1 cellular context compared by ENCODE assay signal in the genomic region with DNA sequence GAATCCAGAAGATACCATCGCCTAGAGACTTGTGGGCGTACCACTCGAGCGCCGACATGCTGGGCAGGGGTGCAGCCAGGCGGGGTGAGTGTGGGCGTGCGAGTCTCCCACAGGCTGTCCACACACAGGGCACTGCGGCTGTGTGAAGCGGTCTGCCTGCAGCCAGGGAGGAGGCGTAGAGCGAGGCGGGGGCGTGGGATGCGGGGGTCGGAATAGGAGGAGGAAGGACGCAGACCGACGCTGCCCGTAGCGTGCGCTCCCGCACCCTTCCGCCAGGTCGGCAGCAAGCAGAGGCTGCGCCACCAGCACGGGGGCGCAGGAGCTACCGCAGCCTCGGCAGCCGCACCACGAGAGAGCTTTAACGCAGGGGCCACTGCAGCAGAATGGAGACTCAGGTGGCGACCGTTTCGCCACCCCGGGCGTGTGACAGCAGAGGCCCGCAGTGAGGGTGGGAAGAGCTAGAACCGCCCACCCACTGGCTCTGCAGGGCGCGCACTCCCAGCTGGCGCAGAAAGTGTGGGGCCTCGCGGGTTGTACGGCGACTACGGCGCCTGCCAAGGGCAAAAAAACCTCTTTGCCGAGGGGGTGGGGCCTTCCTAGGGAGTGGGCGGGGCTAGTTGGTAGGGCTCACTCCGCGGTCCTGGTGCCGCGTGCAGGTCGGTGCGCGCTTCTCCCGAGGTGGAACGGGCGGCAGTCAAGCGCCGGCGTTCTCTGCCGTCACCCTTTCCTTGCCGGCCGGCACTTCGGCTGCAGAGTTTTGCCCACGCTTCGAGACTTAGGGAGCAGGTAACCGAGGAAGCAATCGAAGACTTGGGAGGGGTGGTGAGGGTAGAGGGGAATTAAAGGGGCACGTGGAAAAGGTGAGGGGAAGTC.
TF ChIP-seq lines count a peak whose summit lies in the region.

A gene (minus strand): TSS at position 537 of the 873 bp plus-strand sequence. CDS start 479 bp downstream, at position 58.
A gene with protein sequence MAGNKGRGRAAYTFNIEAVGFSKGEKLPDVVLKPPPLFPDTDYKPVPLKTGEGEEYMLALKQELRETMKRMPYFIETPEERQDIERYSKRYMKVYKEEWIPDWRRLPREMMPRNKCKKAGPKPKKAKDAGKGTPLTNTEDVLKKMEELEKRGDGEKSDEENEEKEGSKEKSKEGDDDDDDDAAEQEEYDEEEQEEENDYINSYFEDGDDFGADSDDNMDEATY (plus strand): TSS at position 630 of the 873 bp plus-strand sequence. CDS start 10,704 bp downstream, outside the sequence.

TF ChIP-seq in HepG2, 621 proteins besides CTCF, POLR2A, EP300 and RAD21 (continued from another document and continues in another):
- TF ChIP-seq KLF9 (CRISPR knock-in tag; IDR thresholded peaks at IDR 0.05; ENCODE audit: low read depth) (peak; percentile 83; the same call in 1 of the 2 replicates), FOXC1 (CRISPR knock-in tag; IDR thresholded peaks at IDR 0.05; ENCODE audit: borderline replicate concordance) (peak; percentile 92), ZFX (CRISPR knock-in tag; IDR thresholded peaks at IDR 0.05; ENCODE audit: low read depth) (peak; percentile 80), RFXAP (CRISPR knock-in tag; IDR thresholded peaks at IDR 0.05; ENCODE audit: borderline replicate concordance) (0 out of 2 replicates have a peak, but pooled peaks have one; percentile 10), HOXA5 (CRISPR knock-in tag; IDR thresholded peaks at IDR 0.05) (peak; percentile 71; the same call in 1 of the 2 replicates), NRL (CRISPR knock-in tag; IDR thresholded peaks at IDR 0.05; ENCODE audit: borderline replicate concordance) (no peak; the same call in 1 of the 2 replicates), ZNF570 (CRISPR knock-in tag; IDR thresholded peaks at IDR 0.05; ENCODE audit: borderline replicate concordance) (no peak), MED8 (CRISPR knock-in tag; IDR thresholded peaks at IDR 0.05; ENCODE audit: insufficient replicate concordance) (peak; percentile 98), SKI (IDR thresholded peaks at IDR 0.05; ENCODE audit: partially characterized antibody) (no peak), MED13 (CRISPR knock-in tag; IDR thresholded peaks at IDR 0.05) (peak; percentile 37; the same call in 1 of the 2 replicates), PITX1 (CRISPR knock-in tag; IDR thresholded peaks at IDR 0.05) (peak; percentile 65), RBM39 (IDR thresholded peaks at IDR 0.05; ENCODE audit: low read depth, low read length, poor library complexity, severe bottlenecking) (peak; percentile 59), PTBP1 (IDR thresholded peaks at IDR 0.05; ENCODE audit: low read depth, low read length, poor library complexity, severe bottlenecking) (peak; percentile 95), NCOA1 (CRISPR knock-in tag; IDR thresholded peaks at IDR 0.05) (peak; percentile 80), ZSCAN20 (CRISPR knock-in tag; IDR thresholded peaks at IDR 0.05; ENCODE audit: borderline replicate concordance) (peak; percentile 81; the same call in 1 of the 2 replicates), GATA4 (IDR thresholded peaks at IDR 0.05; ENCODE audit: borderline replicate concordance, low read depth) (peak; percentile 41), GATAD1 (CRISPR knock-in tag; IDR thresholded peaks at IDR 0.05) (peak; percentile 88), SP2 (CRISPR knock-in tag; IDR thresholded peaks at IDR 0.05) (peak; percentile 61), ZNF225 (CRISPR knock-in tag; IDR thresholded peaks at IDR 0.05) (no peak), PRMT3 (CRISPR knock-in tag; IDR thresholded peaks at IDR 0.05; ENCODE audit: borderline replicate concordance, low read depth) (peak; percentile 51; the same call in 1 of the 2 replicates), ZFP37 (CRISPR knock-in tag; IDR thresholded peaks at IDR 0.05; ENCODE audit: borderline replicate concordance) (no peak; the same call in 1 of the 2 replicates), RFXANK (CRISPR knock-in tag; IDR thresholded peaks at IDR 0.05) (no peak), ZNF777 (CRISPR knock-in tag; IDR thresholded peaks at IDR 0.05) (peak; percentile 9; the same call in 1 of the 2 replicates), EED (CRISPR knock-in tag; IDR thresholded peaks at IDR 0.05) (peak; percentile 26; the same call in 1 of the 2 replicates), FOSL2 (CRISPR knock-in tag; IDR thresholded peaks at IDR 0.05) (peak; percentile 50; the same call in 1 of the 2 replicates)
- TF ChIP-seq, protein P1, sequence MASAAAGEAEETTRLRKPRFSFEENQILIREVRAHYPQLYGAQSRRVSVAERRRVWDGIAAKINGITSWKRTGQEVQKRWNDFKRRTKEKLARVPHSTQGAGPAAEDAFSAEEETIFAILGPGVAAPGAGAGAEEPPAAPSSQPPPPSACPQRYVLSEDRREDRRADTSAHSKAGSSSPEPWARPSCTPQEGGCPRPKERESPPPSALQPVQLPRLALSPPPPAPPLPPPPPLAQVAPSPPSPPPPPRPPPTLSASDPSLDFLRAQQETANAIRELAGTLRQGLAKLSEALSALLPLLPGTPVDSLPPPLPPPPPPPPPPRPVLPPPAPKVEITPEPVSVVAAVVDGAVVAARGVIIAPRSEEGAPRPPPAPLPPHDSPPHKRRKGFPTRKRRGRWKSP (CRISPR knock-in tag; IDR thresholded peaks at IDR 0.05), result peak; percentile 97
- TF ChIP-seq, protein P2, sequence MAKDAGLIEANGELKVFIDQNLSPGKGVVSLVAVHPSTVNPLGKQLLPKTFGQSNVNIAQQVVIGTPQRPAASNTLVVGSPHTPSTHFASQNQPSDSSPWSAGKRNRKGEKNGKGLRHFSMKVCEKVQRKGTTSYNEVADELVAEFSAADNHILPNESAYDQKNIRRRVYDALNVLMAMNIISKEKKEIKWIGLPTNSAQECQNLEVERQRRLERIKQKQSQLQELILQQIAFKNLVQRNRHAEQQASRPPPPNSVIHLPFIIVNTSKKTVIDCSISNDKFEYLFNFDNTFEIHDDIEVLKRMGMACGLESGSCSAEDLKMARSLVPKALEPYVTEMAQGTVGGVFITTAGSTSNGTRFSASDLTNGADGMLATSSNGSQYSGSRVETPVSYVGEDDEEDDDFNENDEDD (CRISPR knock-in tag; IDR thresholded peaks at IDR 0.05; ENCODE audit: borderline replicate concordance), result peak; percentile 91
- TF ChIP-seq, protein P3, sequence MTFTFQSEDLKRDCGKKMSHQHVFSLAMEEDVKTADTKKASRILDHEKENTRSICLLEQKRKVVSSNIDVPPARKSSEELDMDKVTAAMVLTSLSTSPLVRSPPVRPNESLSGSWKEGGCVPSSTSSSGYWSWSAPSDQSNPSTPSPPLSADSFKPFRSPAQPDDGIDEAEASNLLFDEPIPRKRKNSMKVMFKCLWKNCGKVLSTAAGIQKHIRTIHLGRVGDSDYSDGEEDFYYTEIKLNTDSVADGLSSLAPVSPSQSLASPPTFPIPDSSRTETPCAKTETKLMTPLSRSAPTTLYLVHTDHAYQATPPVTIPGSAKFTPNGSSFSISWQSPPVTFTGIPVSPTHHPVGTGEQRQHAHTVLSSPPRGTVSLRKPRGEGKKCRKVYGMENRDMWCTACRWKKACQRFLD (CRISPR knock-in tag; IDR thresholded peaks at IDR 0.05; ENCODE audit: borderline replicate concordance), result no peak; the same call in 1 of the 2 replicates
- TF ChIP-seq, protein P4, sequence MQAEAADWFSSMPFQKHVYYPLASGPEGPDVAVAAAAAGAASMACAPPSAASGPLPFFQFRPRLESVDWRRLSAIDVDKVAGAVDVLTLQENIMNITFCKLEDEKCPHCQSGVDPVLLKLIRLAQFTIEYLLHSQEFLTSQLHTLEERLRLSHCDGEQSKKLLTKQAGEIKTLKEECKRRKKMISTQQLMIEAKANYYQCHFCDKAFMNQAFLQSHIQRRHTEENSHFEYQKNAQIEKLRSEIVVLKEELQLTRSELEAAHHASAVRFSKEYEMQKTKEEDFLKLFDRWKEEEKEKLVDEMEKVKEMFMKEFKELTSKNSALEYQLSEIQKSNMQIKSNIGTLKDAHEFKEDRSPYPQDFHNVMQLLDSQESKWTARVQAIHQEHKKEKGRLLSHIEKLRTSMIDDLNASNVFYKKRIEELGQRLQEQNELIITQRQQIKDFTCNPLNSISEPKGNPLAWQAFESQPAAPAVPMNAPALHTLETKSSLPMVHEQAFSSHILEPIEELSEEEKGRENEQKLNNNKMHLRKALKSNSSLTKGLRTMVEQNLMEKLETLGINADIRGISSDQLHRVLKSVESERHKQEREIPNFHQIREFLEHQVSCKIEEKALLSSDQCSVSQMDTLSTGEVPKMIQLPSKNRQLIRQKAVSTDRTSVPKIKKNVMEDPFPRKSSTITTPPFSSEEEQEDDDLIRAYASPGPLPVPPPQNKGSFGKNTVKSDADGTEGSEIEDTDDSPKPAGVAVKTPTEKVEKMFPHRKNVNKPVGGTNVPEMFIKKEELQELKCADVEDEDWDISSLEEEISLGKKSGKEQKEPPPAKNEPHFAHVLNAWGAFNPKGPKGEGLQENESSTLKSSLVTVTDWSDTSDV (CRISPR knock-in tag; IDR thresholded peaks at IDR 0.05), result peak; percentile 20; the same call in 1 of the 2 replicates
- TF ChIP-seq, protein P5, sequence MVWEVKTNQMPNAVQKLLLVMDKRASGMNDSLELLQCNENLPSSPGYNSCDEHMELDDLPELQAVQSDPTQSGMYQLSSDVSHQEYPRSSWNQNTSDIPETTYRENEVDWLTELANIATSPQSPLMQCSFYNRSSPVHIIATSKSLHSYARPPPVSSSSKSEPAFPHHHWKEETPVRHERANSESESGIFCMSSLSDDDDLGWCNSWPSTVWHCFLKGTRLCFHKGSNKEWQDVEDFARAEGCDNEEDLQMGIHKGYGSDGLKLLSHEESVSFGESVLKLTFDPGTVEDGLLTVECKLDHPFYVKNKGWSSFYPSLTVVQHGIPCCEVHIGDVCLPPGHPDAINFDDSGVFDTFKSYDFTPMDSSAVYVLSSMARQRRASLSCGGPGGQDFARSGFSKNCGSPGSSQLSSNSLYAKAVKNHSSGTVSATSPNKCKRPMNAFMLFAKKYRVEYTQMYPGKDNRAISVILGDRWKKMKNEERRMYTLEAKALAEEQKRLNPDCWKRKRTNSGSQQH (CRISPR knock-in tag; IDR thresholded peaks at IDR 0.05; ENCODE audit: low read depth), result peak; percentile 54
- TF ChIP-seq, protein P6, sequence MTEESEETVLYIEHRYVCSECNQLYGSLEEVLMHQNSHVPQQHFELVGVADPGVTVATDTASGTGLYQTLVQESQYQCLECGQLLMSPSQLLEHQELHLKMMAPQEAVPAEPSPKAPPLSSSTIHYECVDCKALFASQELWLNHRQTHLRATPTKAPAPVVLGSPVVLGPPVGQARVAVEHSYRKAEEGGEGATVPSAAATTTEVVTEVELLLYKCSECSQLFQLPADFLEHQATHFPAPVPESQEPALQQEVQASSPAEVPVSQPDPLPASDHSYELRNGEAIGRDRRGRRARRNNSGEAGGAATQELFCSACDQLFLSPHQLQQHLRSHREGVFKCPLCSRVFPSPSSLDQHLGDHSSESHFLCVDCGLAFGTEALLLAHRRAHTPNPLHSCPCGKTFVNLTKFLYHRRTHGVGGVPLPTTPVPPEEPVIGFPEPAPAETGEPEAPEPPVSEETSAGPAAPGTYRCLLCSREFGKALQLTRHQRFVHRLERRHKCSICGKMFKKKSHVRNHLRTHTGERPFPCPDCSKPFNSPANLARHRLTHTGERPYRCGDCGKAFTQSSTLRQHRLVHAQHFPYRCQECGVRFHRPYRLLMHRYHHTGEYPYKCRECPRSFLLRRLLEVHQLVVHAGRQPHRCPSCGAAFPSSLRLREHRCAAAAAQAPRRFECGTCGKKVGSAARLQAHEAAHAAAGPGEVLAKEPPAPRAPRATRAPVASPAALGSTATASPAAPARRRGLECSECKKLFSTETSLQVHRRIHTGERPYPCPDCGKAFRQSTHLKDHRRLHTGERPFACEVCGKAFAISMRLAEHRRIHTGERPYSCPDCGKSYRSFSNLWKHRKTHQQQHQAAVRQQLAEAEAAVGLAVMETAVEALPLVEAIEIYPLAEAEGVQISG (CRISPR knock-in tag; IDR thresholded peaks at IDR 0.05), result peak; percentile 73; the same call in 1 of the 2 replicates
- TF ChIP-seq, protein P7, sequence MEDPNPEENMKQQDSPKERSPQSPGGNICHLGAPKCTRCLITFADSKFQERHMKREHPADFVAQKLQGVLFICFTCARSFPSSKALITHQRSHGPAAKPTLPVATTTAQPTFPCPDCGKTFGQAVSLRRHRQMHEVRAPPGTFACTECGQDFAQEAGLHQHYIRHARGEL (CRISPR knock-in tag; IDR thresholded peaks at IDR 0.05), result peak; percentile 95
- TF ChIP-seq, protein P8, sequence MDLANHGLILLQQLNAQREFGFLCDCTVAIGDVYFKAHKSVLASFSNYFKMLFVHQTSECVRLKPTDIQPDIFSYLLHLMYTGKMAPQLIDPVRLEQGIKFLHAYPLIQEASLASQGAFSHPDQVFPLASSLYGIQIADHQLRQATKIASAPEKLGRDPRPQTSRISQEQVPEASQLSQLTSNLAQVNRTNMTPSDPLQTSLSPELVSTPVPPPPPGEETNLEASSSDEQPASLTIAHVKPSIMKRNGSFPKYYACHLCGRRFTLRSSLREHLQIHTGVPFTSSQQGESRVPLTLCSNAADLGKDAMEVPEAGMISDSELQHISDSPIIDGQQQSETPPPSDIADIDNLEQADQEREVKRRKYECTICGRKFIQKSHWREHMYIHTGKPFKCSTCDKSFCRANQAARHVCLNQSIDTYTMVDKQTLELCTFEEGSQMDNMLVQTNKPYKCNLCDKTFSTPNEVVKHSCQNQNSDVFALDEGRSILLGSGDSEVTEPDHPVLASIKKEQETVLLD (CRISPR knock-in tag; IDR thresholded peaks at IDR 0.05; ENCODE audit: low read depth), result peak; percentile 51; the same call in 1 of the 2 replicates
- TF ChIP-seq, protein P9, sequence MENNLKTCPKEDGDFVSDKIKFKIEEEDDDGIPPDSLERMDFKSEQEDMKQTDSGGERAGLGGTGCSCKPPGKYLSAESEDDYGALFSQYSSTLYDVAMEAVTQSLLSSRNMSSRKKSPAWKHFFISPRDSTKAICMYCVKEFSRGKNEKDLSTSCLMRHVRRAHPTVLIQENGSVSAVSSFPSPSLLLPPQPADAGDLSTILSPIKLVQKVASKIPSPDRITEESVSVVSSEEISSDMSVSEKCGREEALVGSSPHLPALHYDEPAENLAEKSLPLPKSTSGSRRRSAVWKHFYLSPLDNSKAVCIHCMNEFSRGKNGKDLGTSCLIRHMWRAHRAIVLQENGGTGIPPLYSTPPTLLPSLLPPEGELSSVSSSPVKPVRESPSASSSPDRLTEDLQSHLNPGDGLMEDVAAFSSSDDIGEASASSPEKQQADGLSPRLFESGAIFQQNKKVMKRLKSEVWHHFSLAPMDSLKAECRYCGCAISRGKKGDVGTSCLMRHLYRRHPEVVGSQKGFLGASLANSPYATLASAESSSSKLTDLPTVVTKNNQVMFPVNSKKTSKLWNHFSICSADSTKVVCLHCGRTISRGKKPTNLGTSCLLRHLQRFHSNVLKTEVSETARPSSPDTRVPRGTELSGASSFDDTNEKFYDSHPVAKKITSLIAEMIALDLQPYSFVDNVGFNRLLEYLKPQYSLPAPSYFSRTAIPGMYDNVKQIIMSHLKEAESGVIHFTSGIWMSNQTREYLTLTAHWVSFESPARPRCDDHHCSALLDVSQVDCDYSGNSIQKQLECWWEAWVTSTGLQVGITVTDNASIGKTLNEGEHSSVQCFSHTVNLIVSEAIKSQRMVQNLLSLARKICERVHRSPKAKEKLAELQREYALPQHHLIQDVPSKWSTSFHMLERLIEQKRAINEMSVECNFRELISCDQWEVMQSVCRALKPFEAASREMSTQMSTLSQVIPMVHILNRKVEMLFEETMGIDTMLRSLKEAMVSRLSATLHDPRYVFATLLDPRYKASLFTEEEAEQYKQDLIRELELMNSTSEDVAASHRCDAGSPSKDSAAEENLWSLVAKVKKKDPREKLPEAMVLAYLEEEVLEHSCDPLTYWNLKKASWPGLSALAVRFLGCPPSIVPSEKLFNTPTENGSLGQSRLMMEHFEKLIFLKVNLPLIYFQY (CRISPR knock-in tag; IDR thresholded peaks at IDR 0.05; ENCODE audit: borderline replicate concordance), result peak; percentile 79
